In the genomic region with DNA sequence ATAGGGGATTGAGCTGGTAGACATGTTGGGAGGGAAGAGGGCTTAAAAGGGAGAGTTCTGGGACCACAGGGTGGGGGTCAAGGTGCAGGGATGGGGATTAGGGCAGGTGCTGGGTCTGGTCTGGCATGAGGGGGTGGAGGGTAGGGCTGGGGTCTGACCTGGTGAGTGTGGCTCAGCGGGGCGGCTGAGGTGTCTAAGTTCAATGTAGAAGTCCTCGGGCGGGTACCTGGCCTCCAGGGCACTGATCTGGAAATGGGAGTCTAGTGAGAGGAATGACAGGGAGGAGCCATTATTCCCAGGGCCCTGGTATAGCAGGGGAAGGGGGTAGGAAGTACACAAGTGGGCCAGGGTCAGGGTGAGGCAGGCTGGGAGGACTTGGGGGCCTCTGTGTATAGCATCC, we compare ENCODE assay signal across 21 cellular contexts.
"Had no signal": no experiment of that assay in that cellular context is flagged by ENCODE, and none has a peak within 500 bp of the region (broad histone marks: within the 10 kb centered on the region; RNA-seq: fewer than 3 reads in every experiment).

No MANE protein-coding gene starts in this region.

- H3K4me1 Mint-ChIP-seq: immature natural killer cell; stimulated activated effector memory CD8-positive, alpha-beta T cell treated with anti-CD3 and anti-CD28 coated beads, Interleukin-12 subunit alpha, Interleukin-12 subunit beta, amount 100 ng/mL, for 72 hours had no signal

- H3K27ac ChIP-seq: epithelial cell of prostate, esophagus squamous epithelium, left ventricle myocardium inferior, lower lobe of right lung, psoas muscle, right lobe of liver, testis, tibial nerve had no signal

- H3K4me3 Mint-ChIP-seq: immature natural killer cell; naive B cell; nephron; stimulated activated effector memory CD8-positive, alpha-beta T cell treated with anti-CD3 and anti-CD28 coated beads, Interleukin-12 subunit alpha, Interleukin-12 subunit beta, amount 100 ng/mL, for 72 hours; stimulated activated naive CD8-positive, alpha-beta T cell treated with anti-CD3 and anti-CD28 coated beads, Interleukin-15, Interleukin-2, amounts not matched to agents 100 ng/mL and 50 ng/mL, for 24 hours had no signal

- H3K9me3 Mint-ChIP-seq: immature natural killer cell; naive B cell; nephron; stimulated activated effector memory CD8-positive, alpha-beta T cell treated with anti-CD3 and anti-CD28 coated beads, Interleukin-12 subunit alpha, Interleukin-12 subunit beta, amount 100 ng/mL, for 72 hours; stimulated activated naive CD8-positive, alpha-beta T cell treated with anti-CD3 and anti-CD28 coated beads, Interleukin-15, Interleukin-2, amounts not matched to agents 100 ng/mL and 50 ng/mL, for 24 hours had no signal

- H3K27me3 Mint-ChIP-seq: naive B cell; stimulated activated naive CD8-positive, alpha-beta T cell treated with anti-CD3 and anti-CD28 coated beads, Interleukin-15, Interleukin-2, amounts not matched to agents 100 ng/mL and 50 ng/mL, for 24 hours had no signal

- H3K4me3 ChIP-seq: esophagus squamous epithelium, left ventricle myocardium inferior, lower lobe of right lung, psoas muscle, right lobe of liver, testis, tibial nerve had no signal

- FAIRE-seq: keratinocyte had no signal

- H3K9me3 ChIP-seq: esophagus squamous epithelium, left ventricle myocardium inferior, lower lobe of right lung, psoas muscle, right lobe of liver, testis, tibial nerve had no signal

- H3K27ac Mint-ChIP-seq: nephron; stimulated activated naive CD8-positive, alpha-beta T cell treated with anti-CD3 and anti-CD28 coated beads, Interleukin-15, Interleukin-2, amounts not matched to agents 100 ng/mL and 50 ng/mL, for 24 hours had no signal

- H3K27me3 ChIP-seq: esophagus squamous epithelium, right lobe of liver, testis, tibial nerve had no signal

- H3K4me1 ChIP-seq: lower lobe of right lung, psoas muscle, testis had no signal

- DNase-seq: effector memory CD4-positive, alpha-beta T cell; esophagus squamous epithelium; foreskin fibroblast; immature natural killer cell; left cardiac atrium; left ventricle myocardium inferior; lower lobe of right lung; mesendoderm; naive B cell; psoas muscle; retina; right lobe of liver; stimulated activated CD4-positive, alpha-beta T cell treated with anti-CD3 and anti-CD28 coated beads, Interleukin-4, amount 100 ng/mL, for 1 hour; stimulated activated CD8-positive, alpha-beta memory T cell treated with anti-CD3 and anti-CD28 coated beads, Interleukin-4, amount 100 ng/mL, for 48 hours; testis had no signal
